Comparison of ENCODE assay signal across 1 cellular context in the genomic region with DNA sequence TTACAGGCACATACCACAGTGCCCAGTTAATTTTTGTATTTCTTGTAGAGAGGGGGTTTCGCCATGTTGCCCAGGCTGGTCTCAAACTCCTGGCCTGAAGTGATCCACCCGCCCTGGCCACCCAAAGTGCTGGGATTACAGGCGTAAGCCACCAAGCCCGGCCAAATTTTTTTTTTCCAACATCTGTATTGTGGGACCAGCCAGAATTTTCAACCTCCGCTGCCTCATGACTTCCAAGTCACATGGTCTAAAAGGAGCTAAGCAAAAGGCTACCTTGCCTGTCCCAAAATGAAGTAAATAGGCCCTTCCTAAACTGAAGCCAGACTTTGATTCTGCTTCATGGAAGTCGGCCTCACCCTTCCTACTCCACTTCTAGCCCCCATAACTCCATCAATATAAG.
TF ChIP-seq lines count a peak whose summit lies in the region.

No MANE protein-coding gene starts in this region.

TF ChIP-seq in IMR-90, 13 proteins besides CTCF, POLR2A, EP300 and RAD21:
- no peak for TF ChIP-seq RCOR1 (IDR thresholded peaks at IDR 0.05; ENCODE audit: insufficient replicate concordance, low read length)
- TF ChIP-seq, protein P1, sequence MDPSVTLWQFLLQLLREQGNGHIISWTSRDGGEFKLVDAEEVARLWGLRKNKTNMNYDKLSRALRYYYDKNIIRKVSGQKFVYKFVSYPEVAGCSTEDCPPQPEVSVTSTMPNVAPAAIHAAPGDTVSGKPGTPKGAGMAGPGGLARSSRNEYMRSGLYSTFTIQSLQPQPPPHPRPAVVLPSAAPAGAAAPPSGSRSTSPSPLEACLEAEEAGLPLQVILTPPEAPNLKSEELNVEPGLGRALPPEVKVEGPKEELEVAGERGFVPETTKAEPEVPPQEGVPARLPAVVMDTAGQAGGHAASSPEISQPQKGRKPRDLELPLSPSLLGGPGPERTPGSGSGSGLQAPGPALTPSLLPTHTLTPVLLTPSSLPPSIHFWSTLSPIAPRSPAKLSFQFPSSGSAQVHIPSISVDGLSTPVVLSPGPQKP (IDR thresholded peaks at IDR 0.05; ENCODE audit: borderline replicate concordance, low read depth, low read length) = no peak
